21 cellular contexts compared by ENCODE assay signal in genomic region chr14:99816217-99816616, GRCh38. TPM values are rescaled to one million over a fixed set of nuclear protein-coding genes. Genes with fewer than 3 reads are reported as not detected.
DNase-seq lines count a peak whose midpoint lies in the region; ATAC-seq and TF ChIP-seq lines count a peak whose summit lies in the region.
"Had no signal": no experiment of that assay in that cellular context is flagged by ENCODE, and none has a peak within 500 bp of the region (broad histone marks: within the 10 kb centered on the region; RNA-seq: fewer than 3 reads in every experiment).

No MANE protein-coding gene starts in this region.

- no peak for ATAC-seq in GM21737 (IDR thresholded peaks at IDR 0.05; ENCODE audit: unreplicated experiment)
- no peak for ATAC-seq in body of pancreas
- ATAC-seq: GM12878, HepG2 had no signal

- H3K36me3 ChIP-seq in sigmoid colon (no peaks in the 10 kb centered on the region), body of pancreas (replicated peaks in 1 of 2; ENCODE audit: insufficient read depth in 1 of 2, low read depth in 2 of 2) (no peaks in the 10 kb centered on the region)
- H3K36me3 ChIP-seq: BE2C, HAP-1 had no signal

- peaks cover 0 to 74% (median 51%) of the 10 kb centered on the region in 4 donors for H3K4me1 ChIP-seq in sigmoid colon
- H3K4me1 ChIP-seq in body of pancreas: no peaks in the 10 kb centered on the region

- H3K9me3 ChIP-seq in sigmoid colon: no peaks in the 10 kb centered on the region
- no peaks in the 10 kb centered on the region for H3K9me3 ChIP-seq in body of pancreas
- H3K9me3 ChIP-seq: BE2C, HAP-1 had no signal

- no peak for TF ChIP-seq EP300 in sigmoid colon (IDR thresholded peaks at IDR 0.05)

- H3K4me3 ChIP-seq in sigmoid colon (no peak overlapping the region), body of pancreas (no peak overlapping the region)
- H3K4me3 ChIP-seq: GM12878, GM23248, HAP-1 had no signal

- intact Hi-C loops in sigmoid colon (cut with DNase I): no loop called here
- intact Hi-C loops in body of pancreas (cut with DNase I): no loop called here

- WGBS in sigmoid colon, 2 donors: 77 to 89% methylated on average over 7 of the region's 7 CpGs
- 78 to 81% methylated on average over 7 of the region's 7 CpGs for WGBS in body of pancreas, 2 donors

- TF ChIP-seq POLR2A in sigmoid colon (IDR thresholded peaks at IDR 0.05) (no peak), body of pancreas (IDR thresholded peaks at IDR 0.05) (no peak)

- DNase-seq in caudate nucleus (lab: John Stamatoyannopoulos, UW) (no peak), islet precursor cell (peak; percentile 12), sigmoid colon (no peak), nucleus accumbens (lab: John Stamatoyannopoulos, UW) (no peak), body of pancreas (no peak)
- no peak for DNase-seq in activated effector memory CD4-positive, alpha-beta T cell treated with Interleukin-2 at 50 U/mL for 16 hours
- DNase-seq: ACHN; BE2C; C1 segment of cervical spinal cord; CD4-positive, CD25-positive, alpha-beta regulatory T cell; CD8-positive, alpha-beta memory T cell; COR-L47; DMS 273 treated with DMSO at 0.1 percent for 48 hours; DMS53; DND-41; EL; GM23248 had no signal

- peak overlapping the region; percentile 85 for H3K27ac ChIP-seq in caudate nucleus (ENCODE audit: low read depth, low read length)
- peak overlapping the region in 3 of 4 donors; percentile 20 to 46 (median 38) for H3K27ac ChIP-seq in sigmoid colon
- no peak overlapping the region for H3K27ac ChIP-seq in body of pancreas
- H3K27ac ChIP-seq: GM23248 had no signal

- H3K27me3 ChIP-seq in sigmoid colon (no peaks in the 10 kb centered on the region), body of pancreas (no peaks in the 10 kb centered on the region)
- H3K27me3 ChIP-seq: BE2C had no signal

- TF ChIP-seq CTCF in sigmoid colon (IDR thresholded peaks at IDR 0.05): no peak
- no peak for TF ChIP-seq CTCF in body of pancreas (IDR thresholded peaks at IDR 0.05)

RNA-seq across cellular contexts. Expression of gene EML1, which starts 23.0 kb away (rescaled TPM):
- 100 to 1,000 TPM in 3 of 4 donors, 10 to 100 TPM in 1; 91.5 to 148 (median 141) TPM for total RNA-seq in sigmoid colon
- polyA plus RNA-seq in sigmoid colon: 1 to 10 TPM; 3.9 to 7.8 (median 5.0) TPM
- total RNA-seq in body of pancreas: 10 to 100 TPM; 23.6 to 34.6 TPM
- total RNA-seq: CD4-positive, CD25-positive, alpha-beta regulatory T cell had no signal
- polyA plus RNA-seq: CD4-positive, CD25-positive, alpha-beta regulatory T cell; CD8-positive, alpha-beta memory T cell had no signal

Comparison
In these comparisons a context has a peak if more than half of its experiments do, and no peak if none do; other contexts are left out.
1. H3K27ac ChIP-seq: peak in caudate nucleus (single experiment) and sigmoid colon (3 of 4); none in body of pancreas (0 of 4).